In the genomic region with DNA sequence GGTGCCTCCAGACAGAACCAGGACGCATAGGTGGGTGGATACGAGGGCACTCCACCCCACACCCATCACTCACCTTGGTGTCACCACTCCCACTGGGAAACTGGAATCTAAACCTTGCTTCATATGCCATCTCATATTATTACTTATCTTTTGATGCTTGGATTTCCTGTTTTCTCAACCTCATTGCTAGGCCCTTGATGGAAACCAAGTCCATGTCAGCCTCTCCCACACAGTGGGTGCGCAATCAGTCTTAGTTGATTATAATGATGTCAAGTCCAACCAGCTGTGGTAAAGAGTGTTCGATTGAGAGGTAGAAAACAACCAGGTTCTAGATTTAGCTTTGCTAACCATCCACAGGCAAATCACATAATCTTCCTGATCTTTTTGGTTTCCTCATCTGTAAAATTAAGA, we compare ENCODE assay signal across 1 cellular context.
TF ChIP-seq lines count a peak whose summit lies in the region.

No MANE protein-coding gene starts in this region.

TF ChIP-seq in WTC11, 78 proteins besides CTCF, POLR2A, EP300 and RAD21 (continued from another document):
- TF ChIP-seq, protein P1, sequence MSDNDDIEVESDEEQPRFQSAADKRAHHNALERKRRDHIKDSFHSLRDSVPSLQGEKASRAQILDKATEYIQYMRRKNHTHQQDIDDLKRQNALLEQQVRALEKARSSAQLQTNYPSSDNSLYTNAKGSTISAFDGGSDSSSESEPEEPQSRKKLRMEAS (CRISPR knock-in tag; IDR thresholded peaks at IDR 0.05), result 0 out of 2 replicates have a peak, but pooled peaks have one; percentile 44
- TF ChIP-seq, protein P2, sequence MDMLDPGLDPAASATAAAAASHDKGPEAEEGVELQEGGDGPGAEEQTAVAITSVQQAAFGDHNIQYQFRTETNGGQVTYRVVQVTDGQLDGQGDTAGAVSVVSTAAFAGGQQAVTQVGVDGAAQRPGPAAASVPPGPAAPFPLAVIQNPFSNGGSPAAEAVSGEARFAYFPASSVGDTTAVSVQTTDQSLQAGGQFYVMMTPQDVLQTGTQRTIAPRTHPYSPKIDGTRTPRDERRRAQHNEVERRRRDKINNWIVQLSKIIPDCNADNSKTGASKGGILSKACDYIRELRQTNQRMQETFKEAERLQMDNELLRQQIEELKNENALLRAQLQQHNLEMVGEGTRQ (CRISPR knock-in tag; IDR thresholded peaks at IDR 0.05), result no peak
- TF ChIP-seq, protein P3, sequence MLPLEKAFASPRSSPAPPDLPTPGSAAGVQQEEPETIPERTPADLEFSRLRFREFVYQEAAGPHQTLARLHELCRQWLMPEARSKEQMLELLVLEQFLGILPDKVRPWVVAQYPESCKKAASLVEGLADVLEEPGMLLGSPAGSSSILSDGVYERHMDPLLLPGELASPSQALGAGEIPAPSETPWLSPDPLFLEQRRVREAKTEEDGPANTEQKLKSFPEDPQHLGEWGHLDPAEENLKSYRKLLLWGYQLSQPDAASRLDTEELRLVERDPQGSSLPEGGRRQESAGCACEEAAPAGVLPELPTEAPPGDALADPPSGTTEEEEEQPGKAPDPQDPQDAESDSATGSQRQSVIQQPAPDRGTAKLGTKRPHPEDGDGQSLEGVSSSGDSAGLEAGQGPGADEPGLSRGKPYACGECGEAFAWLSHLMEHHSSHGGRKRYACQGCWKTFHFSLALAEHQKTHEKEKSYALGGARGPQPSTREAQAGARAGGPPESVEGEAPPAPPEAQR (CRISPR knock-in tag; IDR thresholded peaks at IDR 0.05), result no peak
TF ChIP-seq in WTC11: peak in this region for 1.
